31 cellular contexts compared by ENCODE assay signal in the genomic region with DNA sequence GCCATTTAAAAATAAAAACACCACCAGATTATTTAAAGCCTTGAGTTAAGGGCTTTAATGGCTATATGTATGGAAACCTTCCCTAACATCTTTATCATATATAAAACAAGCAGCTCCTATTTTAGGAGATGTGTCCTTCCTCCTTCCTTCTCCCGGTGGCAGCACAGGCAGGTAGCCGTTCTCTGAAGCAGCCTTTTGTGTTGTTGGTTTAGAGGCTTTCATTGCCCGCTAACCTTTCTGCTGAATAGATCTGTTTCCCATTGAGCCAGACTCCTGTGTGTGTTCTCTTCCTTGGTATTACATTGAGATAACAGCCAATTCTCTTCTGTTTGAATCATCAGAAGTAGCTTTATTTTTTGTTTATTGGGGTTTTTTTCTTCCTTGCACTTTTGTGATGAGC.
"Had no signal": no experiment of that assay in that cellular context is flagged by ENCODE, and none has a peak within 500 bp of the region (broad histone marks: within the 10 kb centered on the region; RNA-seq: fewer than 3 reads in every experiment).

No MANE protein-coding gene starts in this region.

- H3K4me3 ChIP-seq: esophagus squamous epithelium, gastroesophageal sphincter, heart right ventricle had no signal

- H3K4me3 Mint-ChIP-seq: activated B cell treated with CpG ODN at 0.5 μM for 24 hours; activated CD8-positive, alpha-beta T cell treated with anti-CD3 and anti-CD28 coated beads for 36 hours; activated naive CD8-positive, alpha-beta T cell; activated T-cell treated with anti-CD3 and anti-CD28 coated beads, Interleukin-2, amount 50 U/mL, for 4 hours; activated T-helper 17 cell treated with anti-CD3 and anti-CD28 coated beads, Interleukin-2, amount 50 U/mL, for 72 hours; central memory CD8-positive, alpha-beta T cell; effector memory CD8-positive, alpha-beta T cell; T-helper 17 cell; T-helper 2 cell treated with Interferon-gamma antibody and Interleukin-4, amounts not matched to agents 5 μg/mL and 100 μg/mL, for 36 hours had no signal

- H3K27ac ChIP-seq: brain microvascular endothelial cell, epithelial cell of prostate, esophagus squamous epithelium, gastroesophageal sphincter, heart right ventricle, WERI-Rb-1 had no signal

- H3K36me3 ChIP-seq: brain microvascular endothelial cell, esophagus squamous epithelium, gastroesophageal sphincter, heart right ventricle, WERI-Rb-1 had no signal

- DNase-seq: activated B cell treated with CpG ODN at 0.5 μM for 24 hours; activated CD4-positive, alpha-beta T cell treated with anti-CD3 and anti-CD28 coated beads for 48 hours; activated CD4-positive, alpha-beta T cell treated with anti-CD3 and anti-CD28 coated beads, Interleukin-2, amount 50 U/mL, for 1 hour; activated CD4-positive, alpha-beta T cell treated with anti-CD3 and anti-CD28 coated beads, Interleukin-2, amount 50 U/mL, for 48 hours; activated CD8-positive, alpha-beta memory T cell treated with anti-CD3 and anti-CD28 coated beads for 24 hours; activated CD8-positive, alpha-beta T cell treated with anti-CD3 and anti-CD28 coated beads for 36 hours; activated effector memory CD4-positive, alpha-beta T cell treated with Interleukin-2 at 50 U/mL for 16 hours; activated gamma-delta T cell treated with Interleukin-2 at 50 U/mL for 16 hours; activated naive CD4-positive, alpha-beta T cell treated with anti-CD3 and anti-CD28 coated beads, Interleukin-2, amount 50 U/mL, for 16 hours; activated naive CD4-positive, alpha-beta T cell treated with Interleukin-2 at 50 U/mL for 16 hours; activated T-cell treated with anti-CD3 and anti-CD28 coated beads, Interleukin-2, amount 50 U/mL, for 4 hours; amniotic stem cell; anterior cingulate cortex; brain microvascular endothelial cell; cortex of kidney; dermis blood vessel endothelial cell; effector CD4-positive, alpha-beta T cell; effector memory CD8-positive, alpha-beta T cell; esophagus squamous epithelium; foreskin melanocyte; heart right ventricle; T-helper 17 cell; T1000; WERI-Rb-1 had no signal

- H3K4me1 Mint-ChIP-seq: activated B cell treated with CpG ODN at 0.5 μM for 24 hours; activated T-helper 17 cell treated with anti-CD3 and anti-CD28 coated beads, Interleukin-2, amount 50 U/mL, for 72 hours; central memory CD8-positive, alpha-beta T cell; T-helper 17 cell had no signal

- H3K9me3 Mint-ChIP-seq: activated B cell treated with CpG ODN at 0.5 μM for 24 hours; activated CD8-positive, alpha-beta T cell treated with anti-CD3 and anti-CD28 coated beads for 36 hours; activated T-cell treated with anti-CD3 and anti-CD28 coated beads, Interleukin-2, amount 50 U/mL, for 4 hours; activated T-helper 17 cell treated with anti-CD3 and anti-CD28 coated beads, Interleukin-2, amount 50 U/mL, for 72 hours; central memory CD8-positive, alpha-beta T cell; effector memory CD8-positive, alpha-beta T cell; T-helper 2 cell treated with Interferon-gamma antibody and Interleukin-4, amounts not matched to agents 5 μg/mL and 100 μg/mL, for 36 hours had no signal

- ATAC-seq: activated CD4-positive, CD25-positive, alpha-beta regulatory T cell treated with anti-CD3 and anti-CD28 coated beads, Interleukin-2, amount 50 U/mL, for 24 hours; activated CD8-positive, alpha-beta T cell treated with anti-CD3 and anti-CD28 coated beads for 36 hours; activated T-cell treated with anti-CD3 and anti-CD28 coated beads, Interleukin-2, amount 50 U/mL, for 4 hours; activated T-helper 17 cell treated with anti-CD3 and anti-CD28 coated beads, Interleukin-2, amount 50 U/mL, for 72 hours; effector memory CD8-positive, alpha-beta T cell; gastroesophageal sphincter; heart right ventricle; T-helper 17 cell had no signal

- H3K27me3 Mint-ChIP-seq: activated B cell treated with CpG ODN at 0.5 μM for 24 hours; activated CD8-positive, alpha-beta T cell treated with anti-CD3 and anti-CD28 coated beads for 36 hours; activated naive CD8-positive, alpha-beta T cell; activated T-helper 17 cell treated with anti-CD3 and anti-CD28 coated beads, Interleukin-2, amount 50 U/mL, for 72 hours; central memory CD8-positive, alpha-beta T cell; effector memory CD8-positive, alpha-beta T cell had no signal

- H3K9me3 ChIP-seq: esophagus squamous epithelium, gastroesophageal sphincter, heart right ventricle had no signal

- H3K36me3 Mint-ChIP-seq: activated naive CD8-positive, alpha-beta T cell had no signal

- H3K27me3 ChIP-seq: brain microvascular endothelial cell, esophagus squamous epithelium, gastroesophageal sphincter, heart right ventricle had no signal

- H3K4me1 ChIP-seq: esophagus squamous epithelium, heart right ventricle had no signal

- H3K27ac Mint-ChIP-seq: activated B cell treated with CpG ODN at 0.5 μM for 24 hours; activated CD8-positive, alpha-beta T cell treated with anti-CD3 and anti-CD28 coated beads for 36 hours; activated naive CD8-positive, alpha-beta T cell; activated T-helper 17 cell treated with anti-CD3 and anti-CD28 coated beads, Interleukin-2, amount 50 U/mL, for 72 hours; effector memory CD8-positive, alpha-beta T cell; T-helper 17 cell; T-helper 2 cell treated with Interferon-gamma antibody and Interleukin-4, amounts not matched to agents 5 μg/mL and 100 μg/mL, for 36 hours had no signal
